Comparison of ENCODE assay signal across 9 cellular contexts in the genomic region with DNA sequence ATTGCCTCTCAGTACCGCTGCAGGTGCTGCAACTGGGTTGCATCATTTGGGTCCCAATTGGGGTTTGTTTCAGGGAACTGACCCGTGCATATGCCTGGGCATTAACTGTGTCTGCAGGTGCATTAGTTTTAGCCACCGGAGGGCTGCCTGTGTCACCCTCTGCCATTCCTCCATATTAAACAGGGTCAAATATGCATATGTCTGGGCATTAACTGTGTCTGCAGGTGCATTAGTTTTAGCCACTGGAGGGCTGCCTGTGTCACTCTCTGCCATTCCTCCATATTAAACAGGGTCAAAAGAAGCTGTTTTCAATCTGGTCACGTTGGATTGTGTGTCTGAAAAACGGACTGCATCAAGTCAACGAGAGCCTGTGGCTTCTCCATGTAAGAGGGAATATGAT.
DNase-seq lines count a peak whose midpoint lies in the region; ATAC-seq and TF ChIP-seq lines count a peak whose summit lies in the region.
"Had no signal": no experiment of that assay in that cellular context is flagged by ENCODE, and none has a peak within 500 bp of the region (broad histone marks: within the 10 kb centered on the region; RNA-seq: fewer than 3 reads in every experiment).

No MANE protein-coding gene starts in this region.

- CTCF ChIA-PET in CD4-positive, alpha-beta memory T cell (lab: Charles Lee; ENCODE audit: partially characterized antibody) = interaction anchor here (1.2 to 2.5 kb wide), 3 partner anchors 13 to 30 kb away, joined by 3 to 18 read pairs (median 10); no protein-coding TSS in a partner anchor
- CTCF ChIA-PET in HEK293 (lab: Yijun Ruan, JAX) = interaction anchor here (0.6 to 17.6 kb wide), 11 partner anchors 9 to 468 kb away, joined by 3 to 261 read pairs (median 4); no protein-coding TSS in a partner anchor

- peak overlapping the region; percentile 58 for H3K27ac ChIP-seq in CD4-positive, alpha-beta memory T cell (ENCODE audit: low read depth, low read length)
- no peak overlapping the region for H3K27ac ChIP-seq in HEK293 (ENCODE audit: extremely low read depth, low read depth, low read length)

- peak in 1 of 5 donors; percentile 1 for DNase-seq in CD4-positive, alpha-beta memory T cell
- DNase-seq in natural killer cell (no peak), HT-29 (ENCODE audit: low spot score) (no peak), A172 (ENCODE audit: low spot score) (no peak)
- no peak for DNase-seq in effector CD4-positive, alpha-beta T cell
- DNase-seq: SIG-M5 had no signal

- intact Hi-C loops in CD4-positive, alpha-beta memory T cell (cut with micrococcal nuclease) = no loop called here
- intact Hi-C loops in natural killer cell (cut with micrococcal nuclease) = no loop called here

- POLR2A ChIA-PET in CD4-positive, alpha-beta memory T cell (lab: Charles Lee; ENCODE audit: partially characterized antibody) = interaction anchor here (0.7 to 2.0 kb wide), 2 partner anchors 18 to 29 kb away, joined by 4 to 8 read pairs; no protein-coding TSS in a partner anchor
- POLR2A ChIA-PET in HEK293 (lab: Yijun Ruan, JAX) = no interaction called here

- H3K27me3 Mint-ChIP-seq in CD4-positive, alpha-beta memory T cell = no peaks in the 10 kb centered on the region
- H3K27me3 Mint-ChIP-seq in activated naive CD8-positive, alpha-beta T cell = no peaks in the 10 kb centered on the region
- no peaks in the 10 kb centered on the region for H3K27me3 Mint-ChIP-seq in natural killer cell (ENCODE audit: low read depth in 2 of 2)

- no peaks in the 10 kb centered on the region for H3K9me3 ChIP-seq in CD4-positive, alpha-beta memory T cell (ENCODE audit: control insufficient read depth in 1 of 2, low read length in 2 of 2)
- H3K9me3 ChIP-seq in HEK293 (ENCODE audit: control insufficient read depth, insufficient read depth, low read depth, low read length) = no peaks in the 10 kb centered on the region; the same call in 1 of the 2 replicates

- H3K4me1 Mint-ChIP-seq in CD4-positive, alpha-beta memory T cell = peaks cover 11 to 47% (median 21%) of the 10 kb centered on the region in 4 donors
- peaks cover 55% of the 10 kb centered on the region for H3K4me1 Mint-ChIP-seq in activated naive CD8-positive, alpha-beta T cell (ENCODE audit: low read depth)
- peaks cover 45 to 54% of the 10 kb centered on the region in 2 donors for H3K4me1 Mint-ChIP-seq in natural killer cell

- ATAC-seq in natural killer cell (no peak), GM21526 (IDR thresholded peaks at IDR 0.05; ENCODE audit: low FRiP score, unreplicated experiment) (no peak)

- peak overlapping the region; percentile 69 to 97 (median 92) for H3K27ac Mint-ChIP-seq in CD4-positive, alpha-beta memory T cell
- H3K27ac Mint-ChIP-seq in activated naive CD8-positive, alpha-beta T cell = peak overlapping the region; percentile 87
- H3K27ac Mint-ChIP-seq in natural killer cell = peak overlapping the region; percentile 93 to 95

- H3K4me3 Mint-ChIP-seq in CD4-positive, alpha-beta memory T cell = peak overlapping the region; percentile 95 to 98 (median 97)
- H3K4me3 Mint-ChIP-seq in activated naive CD8-positive, alpha-beta T cell = peak overlapping the region; percentile 90
- H3K4me3 Mint-ChIP-seq in natural killer cell = peak overlapping the region; percentile 99

- H3K4me3 ChIP-seq in CD4-positive, alpha-beta memory T cell (ENCODE audit: low read length in 2 of 2) = peak overlapping the region; percentile 83 to 94
- no peak overlapping the region for H3K4me3 ChIP-seq in HEK293 (ENCODE audit: low read depth, low read length)

- H3K36me3 Mint-ChIP-seq in CD4-positive, alpha-beta memory T cell = peaks cover 0 to 8% of the 10 kb centered on the region in 2 donors
- H3K36me3 Mint-ChIP-seq in activated naive CD8-positive, alpha-beta T cell = peaks cover 2% of the 10 kb centered on the region
- H3K36me3 Mint-ChIP-seq in natural killer cell = no peaks in the 10 kb centered on the region

- H3K4me1 ChIP-seq in CD4-positive, alpha-beta memory T cell (ENCODE audit: insufficient read depth, low read length) = peaks cover 20% of the 10 kb centered on the region
- H3K4me1 ChIP-seq in HEK293 (ENCODE audit: control insufficient read depth, insufficient read depth, low read length) = peaks cover 21% of the 10 kb centered on the region

- peak; percentile 35; the same call in 1 of the 2 replicates for TF ChIP-seq CTCF in HEK293 (tag by site-specific recombination; IDR thresholded peaks at IDR 0.05)
- no peak for TF ChIP-seq CTCF in natural killer cell (IDR thresholded peaks at IDR 0.05)

- no peaks in the 10 kb centered on the region for H3K9me3 Mint-ChIP-seq in CD4-positive, alpha-beta memory T cell
- no peaks in the 10 kb centered on the region for H3K9me3 Mint-ChIP-seq in activated naive CD8-positive, alpha-beta T cell (ENCODE audit: low read depth)
- H3K9me3 Mint-ChIP-seq in natural killer cell = no peaks in the 10 kb centered on the region

- H3K36me3 ChIP-seq in CD4-positive, alpha-beta memory T cell (ENCODE audit: insufficient read depth, low read length) = no peaks in the 10 kb centered on the region
- H3K36me3 ChIP-seq in HEK293 (ENCODE audit: control insufficient read depth in 2 of 2, insufficient read depth in 1 of 2, low read length in 2 of 2) = no peaks in the 10 kb centered on the region

- no peaks in the 10 kb centered on the region for H3K27me3 ChIP-seq in CD4-positive, alpha-beta memory T cell (ENCODE audit: insufficient read depth, low read length)

TF ChIP-seq in HEK293, 187 proteins besides CTCF, POLR2A, EP300 and RAD21 (continues in another document):
- TF ChIP-seq, protein P1, sequence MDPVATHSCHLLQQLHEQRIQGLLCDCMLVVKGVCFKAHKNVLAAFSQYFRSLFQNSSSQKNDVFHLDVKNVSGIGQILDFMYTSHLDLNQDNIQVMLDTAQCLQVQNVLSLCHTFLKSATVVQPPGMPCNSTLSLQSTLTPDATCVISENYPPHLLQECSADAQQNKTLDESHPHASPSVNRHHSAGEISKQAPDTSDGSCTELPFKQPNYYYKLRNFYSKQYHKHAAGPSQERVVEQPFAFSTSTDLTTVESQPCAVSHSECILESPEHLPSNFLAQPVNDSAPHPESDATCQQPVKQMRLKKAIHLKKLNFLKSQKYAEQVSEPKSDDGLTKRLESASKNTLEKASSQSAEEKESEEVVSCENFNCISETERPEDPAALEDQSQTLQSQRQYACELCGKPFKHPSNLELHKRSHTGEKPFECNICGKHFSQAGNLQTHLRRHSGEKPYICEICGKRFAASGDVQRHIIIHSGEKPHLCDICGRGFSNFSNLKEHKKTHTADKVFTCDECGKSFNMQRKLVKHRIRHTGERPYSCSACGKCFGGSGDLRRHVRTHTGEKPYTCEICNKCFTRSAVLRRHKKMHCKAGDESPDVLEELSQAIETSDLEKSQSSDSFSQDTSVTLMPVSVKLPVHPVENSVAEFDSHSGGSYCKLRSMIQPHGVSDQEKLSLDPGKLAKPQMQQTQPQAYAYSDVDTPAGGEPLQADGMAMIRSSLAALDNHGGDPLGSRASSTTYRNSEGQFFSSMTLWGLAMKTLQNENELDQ (tag by site-specific recombination; IDR thresholded peaks at IDR 0.05; ENCODE audit: low read depth) = no peak
- TF ChIP-seq, protein P2, sequence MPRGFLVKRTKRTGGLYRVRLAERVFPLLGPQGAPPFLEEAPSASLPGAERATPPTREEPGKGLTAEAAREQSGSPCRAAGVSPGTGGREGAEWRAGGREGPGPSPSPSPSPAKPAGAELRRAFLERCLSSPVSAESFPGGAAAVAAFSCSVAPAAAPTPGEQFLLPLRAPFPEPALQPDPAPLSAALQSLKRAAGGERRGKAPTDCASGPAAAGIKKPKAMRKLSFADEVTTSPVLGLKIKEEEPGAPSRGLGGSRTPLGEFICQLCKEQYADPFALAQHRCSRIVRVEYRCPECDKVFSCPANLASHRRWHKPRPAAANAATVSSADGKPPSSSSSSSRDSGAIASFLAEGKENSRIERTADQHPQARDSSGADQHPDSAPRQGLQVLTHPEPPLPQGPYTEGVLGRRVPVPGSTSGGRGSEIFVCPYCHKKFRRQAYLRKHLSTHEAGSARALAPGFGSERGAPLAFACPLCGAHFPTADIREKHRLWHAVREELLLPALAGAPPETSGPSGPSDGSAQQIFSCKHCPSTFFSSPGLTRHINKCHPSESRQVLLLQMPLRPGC (tag by site-specific recombination; IDR thresholded peaks at IDR 0.05) = no peak
- no peak for TF ChIP-seq MYNN (tag by site-specific recombination; IDR thresholded peaks at IDR 0.05; ENCODE audit: borderline replicate concordance)
- no peak for TF ChIP-seq ZNF423 (tag by site-specific recombination; IDR thresholded peaks at IDR 0.05)
- no peak for TF ChIP-seq ZNF350 (tag by site-specific recombination; IDR thresholded peaks at IDR 0.05)
- TF ChIP-seq, protein P3, sequence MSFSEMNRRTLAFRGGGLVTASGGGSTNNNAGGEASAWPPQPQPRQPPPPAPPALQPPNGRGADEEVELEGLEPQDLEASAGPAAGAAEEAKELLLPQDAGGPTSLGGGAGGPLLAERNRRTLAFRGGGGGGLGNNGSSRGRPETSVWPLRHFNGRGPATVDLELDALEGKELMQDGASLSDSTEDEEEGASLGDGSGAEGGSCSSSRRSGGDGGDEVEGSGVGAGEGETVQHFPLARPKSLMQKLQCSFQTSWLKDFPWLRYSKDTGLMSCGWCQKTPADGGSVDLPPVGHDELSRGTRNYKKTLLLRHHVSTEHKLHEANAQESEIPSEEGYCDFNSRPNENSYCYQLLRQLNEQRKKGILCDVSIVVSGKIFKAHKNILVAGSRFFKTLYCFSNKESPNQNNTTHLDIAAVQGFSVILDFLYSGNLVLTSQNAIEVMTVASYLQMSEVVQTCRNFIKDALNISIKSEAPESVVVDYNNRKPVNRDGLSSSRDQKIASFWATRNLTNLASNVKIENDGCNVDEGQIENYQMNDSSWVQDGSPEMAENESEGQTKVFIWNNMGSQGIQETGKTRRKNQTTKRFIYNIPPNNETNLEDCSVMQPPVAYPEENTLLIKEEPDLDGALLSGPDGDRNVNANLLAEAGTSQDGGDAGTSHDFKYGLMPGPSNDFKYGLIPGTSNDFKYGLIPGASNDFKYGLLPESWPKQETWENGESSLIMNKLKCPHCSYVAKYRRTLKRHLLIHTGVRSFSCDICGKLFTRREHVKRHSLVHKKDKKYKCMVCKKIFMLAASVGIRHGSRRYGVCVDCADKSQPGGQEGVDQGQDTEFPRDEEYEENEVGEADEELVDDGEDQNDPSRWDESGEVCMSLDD (tag by site-specific recombination; IDR thresholded peaks at IDR 0.05) = no peak
